12 cellular contexts compared by ENCODE assay signal in the genomic region with DNA sequence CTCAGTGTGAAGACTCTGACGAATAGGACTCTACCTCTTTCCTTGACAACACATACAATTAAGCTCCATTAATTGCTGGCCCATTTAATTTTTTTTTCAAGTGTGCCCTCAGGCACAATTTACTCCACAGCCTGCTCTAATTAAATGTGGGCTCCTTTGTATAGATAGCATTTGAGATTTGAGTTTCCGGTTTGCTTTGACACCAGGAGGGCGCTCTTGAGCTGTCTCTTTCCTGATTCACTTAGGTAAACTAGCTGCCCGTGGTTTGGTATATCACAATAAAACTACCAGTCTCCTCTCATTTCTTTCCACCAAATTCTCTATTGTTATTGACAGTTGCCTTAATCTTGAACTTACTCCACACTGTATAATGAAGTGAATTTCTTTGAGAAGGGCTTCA.
DNase-seq lines count a peak whose midpoint lies in the region; ATAC-seq lines count a peak whose summit lies in the region.
"Had no signal": no experiment of that assay in that cellular context is flagged by ENCODE, and none has a peak within 500 bp of the region (broad histone marks: within the 10 kb centered on the region; RNA-seq: fewer than 3 reads in every experiment).

No MANE protein-coding gene starts in this region.

- H3K14ac ChIP-seq in neuronal stem cell (ENCODE audit: low read length), result no peak overlapping the region

- no peaks in the 10 kb centered on the region for H3K79me2 ChIP-seq in Karpas-422 (ENCODE audit: low read length)

- in situ Hi-C loops in SK-MEL-5 (cut with HindIII; ENCODE audit: low pct_unique_long_range_greater_than_20kb, low sequenced_read_pairs), result no loop called here

- H3K4me2 ChIP-seq in Karpas-422 (ENCODE audit: low read depth, low read length, poor library complexity, severe bottlenecking) (no peak overlapping the region), neuronal stem cell (ENCODE audit: insufficient read depth, low read length, poor library complexity, severe bottlenecking) (no peak overlapping the region)

- no peaks in the 10 kb centered on the region for H3K9me2 ChIP-seq in Karpas-422 (replicated peaks; ENCODE audit: insufficient read depth, low read length)

- no peak overlapping the region for H3K23ac ChIP-seq in neuronal stem cell (ENCODE audit: low read depth, low read length, poor library complexity)

- H3K18ac ChIP-seq in neuronal stem cell (ENCODE audit: low read length), result no peak overlapping the region

- ATAC-seq in GM19023 (IDR thresholded peaks at IDR 0.05; ENCODE audit: unreplicated experiment), result no peak
- ATAC-seq: pancreas had no signal

- no peak overlapping the region for H3K4ac ChIP-seq in neuronal stem cell (ENCODE audit: low read length)

- H2AFZ ChIP-seq in Karpas-422 (ENCODE audit: low read length) (no peak overlapping the region), neuronal stem cell (ENCODE audit: low read length) (no peak overlapping the region)

- no peak overlapping the region for H4K91ac ChIP-seq in neuronal stem cell (ENCODE audit: low read depth, low read length, poor library complexity)

- H3K27me3 ChIP-seq in Karpas-422 (ENCODE audit: low read length), result no peaks in the 10 kb centered on the region
- H3K27me3 ChIP-seq in iPS DF 6.9 (ENCODE audit: control insufficient read depth, insufficient read depth, low read length), result no peaks in the 10 kb centered on the region
- no peaks in the 10 kb centered on the region for H3K27me3 ChIP-seq in neuronal stem cell (ENCODE audit: control insufficient read depth in 3 of 3, insufficient read depth in 3 of 3, low read depth in 1 of 3, low read length in 3 of 3)
- H3K27me3 ChIP-seq: pancreas had no signal

- whole genome bisulfite sequencing in iPS DF 6.9 (ENCODE audit: insufficient coverage, insufficient read length), result no CpG with 5 or more reads among the region's 4 CpGs
- WGBS in neuronal stem cell (ENCODE audit: extremely low coverage in 2 of 2, insufficient read length in 2 of 2, insufficient replicate concordance in 1 of 2), 2 donors, result no CpG with 5 or more reads among the region's 4 CpGs

- no peak overlapping the region for H2AK5ac ChIP-seq in neuronal stem cell (ENCODE audit: low read depth, low read length)

- H2BK120ac ChIP-seq in neuronal stem cell (ENCODE audit: low read depth, low read length), result no peak overlapping the region

- H3K79me1 ChIP-seq in neuronal stem cell (ENCODE audit: low read depth, low read length), result no peaks in the 10 kb centered on the region

- H3K9me3 ChIP-seq in Karpas-422 (ENCODE audit: low read length) (no peaks in the 10 kb centered on the region), iPS DF 6.9 (ENCODE audit: control insufficient read depth, insufficient read depth, low read length) (no peaks in the 10 kb centered on the region), neuronal stem cell (replicated peaks in 1 of 2; ENCODE audit: control insufficient read depth in 2 of 2, insufficient read depth in 1 of 2, low read depth in 1 of 2, low read length in 2 of 2) (no peaks in the 10 kb centered on the region)
- H3K9me3 ChIP-seq: pancreas had no signal

- H3K4me3 ChIP-seq in Karpas-422 (ENCODE audit: low read length), result no peak overlapping the region
- no peak overlapping the region for H3K4me3 ChIP-seq in iPS DF 6.9 (ENCODE audit: low read length)
- H3K4me3 ChIP-seq in neuronal stem cell (ENCODE audit: low read length in 2 of 2), result no peak overlapping the region
- H3K4me3 ChIP-seq: pancreas had no signal

- H3K27ac ChIP-seq in Karpas-422 (ENCODE audit: low read length) (no peak overlapping the region), iPS DF 6.9 (ENCODE audit: low read length) (no peak overlapping the region), neuronal stem cell (replicated peaks; ENCODE audit: low read length) (no peak overlapping the region)
- H3K27ac ChIP-seq: pancreas had no signal

- DNase-seq in DMS 273 (lab: John Stamatoyannopoulos, UW; ENCODE audit: unreplicated experiment), result peak; percentile 5
- no peak for DNase-seq in DMS 273 treated with DMSO at 0.1 percent for 48 hours (lab: John Stamatoyannopoulos, UW)
- peak; percentile 49 for DNase-seq in Karpas-422
- DNase-seq in SK-MEL-5 (ENCODE audit: low read depth, low spot score), result peak; percentile 54
- DNase-seq in iPS DF 6.9 (ENCODE audit: low read depth, low spot score), result peak; percentile 29
- no peak for DNase-seq in T1000 (lab: John Stamatoyannopoulos, UW)
- no peak for DNase-seq in neuronal stem cell (ENCODE audit: low spot score)
- DNase-seq: activated naive CD4-positive, alpha-beta T cell treated with anti-CD3 and anti-CD28 coated beads for 36 hours; central memory CD4-positive, alpha-beta T cell; pancreas; stimulated activated CD4-positive, alpha-beta T cell treated with anti-CD3 and anti-CD28 coated beads, Interleukin-15, amount 100 ng/mL, for 24 hours had no signal

- H3K9ac ChIP-seq in Karpas-422 (ENCODE audit: low read length) (no peak overlapping the region), neuronal stem cell (ENCODE audit: low read depth, low read length, poor library complexity) (no peak overlapping the region)

- no peak overlapping the region for H2BK15ac ChIP-seq in neuronal stem cell (ENCODE audit: low read length)

- H3K4me1 ChIP-seq in Karpas-422 (ENCODE audit: low read length) (no peaks in the 10 kb centered on the region), iPS DF 6.9 (ENCODE audit: control insufficient read depth, insufficient read depth, low read length) (no peaks in the 10 kb centered on the region), neuronal stem cell (ENCODE audit: control insufficient read depth in 2 of 2, insufficient read depth in 1 of 2, low read depth in 1 of 2, low read length in 2 of 2) (no peaks in the 10 kb centered on the region)
- H3K4me1 ChIP-seq: pancreas had no signal

- no peak overlapping the region for H2BK12ac ChIP-seq in neuronal stem cell (ENCODE audit: low read length)

- H4K8ac ChIP-seq in neuronal stem cell (ENCODE audit: low read depth, low read length), result no peak overlapping the region

- H2BK5ac ChIP-seq in neuronal stem cell (ENCODE audit: low read length), result no peak overlapping the region

- no peaks in the 10 kb centered on the region for H3K36me3 ChIP-seq in Karpas-422 (ENCODE audit: insufficient read depth, low read length)
- H3K36me3 ChIP-seq in iPS DF 6.9 (ENCODE audit: control insufficient read depth, insufficient read depth, low read length), result no peaks in the 10 kb centered on the region
- H3K36me3 ChIP-seq in neuronal stem cell (replicated peaks in 1 of 2; ENCODE audit: control insufficient read depth in 2 of 2, insufficient read depth in 2 of 2, low read length in 2 of 2), result no peaks in the 10 kb centered on the region
- H3K36me3 ChIP-seq: pancreas had no signal

- H4K20me1 ChIP-seq in Karpas-422 (ENCODE audit: insufficient read depth, low read depth, low read length), result no peaks in the 10 kb centered on the region

Comparison
In these comparisons a context has a peak if more than half of its experiments do, and no peak if none do; other contexts are left out.
1. DNase-seq: peak in DMS 273 (single experiment), Karpas-422 (single experiment), SK-MEL-5 (single experiment) and iPS DF 6.9 (single experiment); none in DMS 273 treated with DMSO at 0.1 percent for 48 hours (single experiment), T1000 (single experiment) and neuronal stem cell (single experiment).